ENCODE assay signal across 8 cellular contexts in genomic region chr13:30618186-30618937, GRCh38. TPM values are rescaled to one million over a fixed set of nuclear protein-coding genes. Genes with fewer than 3 reads are reported as not detected.
DNase-seq lines count a peak whose midpoint lies in the region; ATAC-seq, FAIRE-seq and TF ChIP-seq lines count a peak whose summit lies in the region.

No MANE protein-coding gene starts in this region.

- no peaks in the 10 kb centered on the region for H3K27me3 ChIP-seq in mesenchymal stem cell (ENCODE audit: control insufficient read depth in 1 of 2, insufficient read depth in 1 of 2, low read length in 2 of 2)

- H3K4me1 ChIP-seq in mesenchymal stem cell (ENCODE audit: control insufficient read depth, insufficient read depth, low read depth, low read length) (no peaks in the 10 kb centered on the region), urinary bladder (ENCODE audit: insufficient read depth) (peaks cover 2% of the 10 kb centered on the region)

- H3K4me2 ChIP-seq in mesenchymal stem cell (ENCODE audit: low read length, poor library complexity, severe bottlenecking): peak overlapping the region; percentile 49

- H2BK5ac ChIP-seq in mesenchymal stem cell (ENCODE audit: low read depth, low read length, poor library complexity, severe bottlenecking): peak overlapping the region; percentile 66

- H2BK12ac ChIP-seq in mesenchymal stem cell (ENCODE audit: low read length in 2 of 2): no peak overlapping the region

- H3K23ac ChIP-seq in mesenchymal stem cell (ENCODE audit: low read length in 2 of 2): peak overlapping the region; percentile 9 to 65

- peak; percentile 72 for FAIRE-seq in GM18507 (lab: Jason Lieb, UNC)

- ATAC-seq in HG03045 (IDR thresholded peaks at IDR 0.05; ENCODE audit: unreplicated experiment): no peak
- no peak for ATAC-seq in HG03439 (IDR thresholded peaks at IDR 0.05; ENCODE audit: unreplicated experiment)

- H3K27ac ChIP-seq in caudate nucleus (ENCODE audit: low read depth, low read length) (peak overlapping the region; percentile 100), mesenchymal stem cell (ENCODE audit: low read length, poor library complexity, severe bottlenecking) (peak overlapping the region; percentile 76), urinary bladder (ENCODE audit: low read depth) (peak overlapping the region; percentile 81)

- no peaks in the 10 kb centered on the region for H3K9me3 ChIP-seq in mesenchymal stem cell (ENCODE audit: control insufficient read depth, low read length)

- H3K4ac ChIP-seq in mesenchymal stem cell (ENCODE audit: low read depth in 1 of 2, low read length in 2 of 2): peak overlapping the region; percentile 10 to 52

- TF ChIP-seq CTCF in AG10803 (conservative IDR thresholded peaks at IDR 0.05; ENCODE audit: low read length): no peak

- peak overlapping the region; percentile 98 for H3K9ac ChIP-seq in mesenchymal stem cell (ENCODE audit: low read length)

- peak overlapping the region; percentile 40 to 89 for H3K18ac ChIP-seq in mesenchymal stem cell (ENCODE audit: low read depth in 1 of 2, low read length in 2 of 2)

- no peak overlapping the region for H2BK120ac ChIP-seq in mesenchymal stem cell (ENCODE audit: low read depth, low read length)

- H3K36me3 ChIP-seq in mesenchymal stem cell (ENCODE audit: control insufficient read depth in 1 of 2, insufficient read depth in 2 of 2, low read depth in 1 of 2, low read length in 2 of 2) (peaks cover 0 to 15% of the 10 kb centered on the region in 2 experiments), urinary bladder (ENCODE audit: insufficient read depth) (no peaks in the 10 kb centered on the region)

- H2AK5ac ChIP-seq in mesenchymal stem cell (ENCODE audit: low read length, severe bottlenecking): no peak overlapping the region

- H3K79me1 ChIP-seq in mesenchymal stem cell (replicated peaks; ENCODE audit: low read length, poor library complexity, severe bottlenecking): peaks cover 8% of the 10 kb centered on the region

- peak overlapping the region; percentile 33 for H2AFZ ChIP-seq in mesenchymal stem cell (ENCODE audit: low read depth, low read length)

- H4K91ac ChIP-seq in mesenchymal stem cell (ENCODE audit: low read length): peak overlapping the region; percentile 64

- H2BK15ac ChIP-seq in mesenchymal stem cell (ENCODE audit: low read depth, poor library complexity, severe bottlenecking): peak overlapping the region; percentile 37

- H4K8ac ChIP-seq in mesenchymal stem cell (ENCODE audit: low read length): no peak overlapping the region

- DNase-seq in AG10803 (ENCODE audit: low read depth): no peak
- no peak for DNase-seq in GM18507 (ENCODE audit: extremely low spot score, insufficient read length, low read depth)
- DNase-seq in NCI-H524 (lab: John Stamatoyannopoulos, UW): peak; percentile 45 to 67
- peak in 8 of 61 donors; percentile 21 to 63 (median 45) for DNase-seq in caudate nucleus (lab: John Stamatoyannopoulos, UW)
- peak; percentile 41 for DNase-seq in mesenchymal stem cell

- H3K14ac ChIP-seq in mesenchymal stem cell (ENCODE audit: low read length in 2 of 2): peak overlapping the region; percentile 36 to 63

- H3K4me3 ChIP-seq in AG10803 (ENCODE audit: low read length) (peak overlapping the region; percentile 93), mesenchymal stem cell (ENCODE audit: insufficient read depth in 1 of 2, low read depth in 1 of 2, low read length in 2 of 2) (peak overlapping the region; percentile 73 to 95), urinary bladder (ENCODE audit: low read depth, low read length) (peak overlapping the region; percentile 68)

- WGBS in mesenchymal stem cell: 1% methylated on average over 21 of the region's 21 CpGs
- 1% methylated on average over 21 of the region's 21 CpGs for WGBS in urinary bladder

RNA-seq across cellular contexts. Expression of gene USPL1, which starts 0.6 kb away (rescaled TPM):
- 14.2 TPM for polyA plus RNA-seq in mesenchymal stem cell (2013, experiment 1 of 2)
- 13.5 TPM for polyA plus RNA-seq in mesenchymal stem cell (2013, experiment 2 of 2)
- 31.6 TPM for total RNA-seq in urinary bladder
- 14.5 TPM for polyA plus RNA-seq in urinary bladder

Comparison
In these comparisons a context has a peak if more than half of its experiments do, and no peak if none do; other contexts are left out.
1. DNase-seq: peak in NCI-H524 (2 of 2) and mesenchymal stem cell (single experiment); none in AG10803 (single experiment) and GM18507 (single experiment).
2. Peak in every context shown above with its lines, with median percentiles within 50 percentile points of each other: H3K4me3 ChIP-seq and H3K27ac ChIP-seq.